Comparison of ENCODE assay signal across 16 cellular contexts in the genomic region with DNA sequence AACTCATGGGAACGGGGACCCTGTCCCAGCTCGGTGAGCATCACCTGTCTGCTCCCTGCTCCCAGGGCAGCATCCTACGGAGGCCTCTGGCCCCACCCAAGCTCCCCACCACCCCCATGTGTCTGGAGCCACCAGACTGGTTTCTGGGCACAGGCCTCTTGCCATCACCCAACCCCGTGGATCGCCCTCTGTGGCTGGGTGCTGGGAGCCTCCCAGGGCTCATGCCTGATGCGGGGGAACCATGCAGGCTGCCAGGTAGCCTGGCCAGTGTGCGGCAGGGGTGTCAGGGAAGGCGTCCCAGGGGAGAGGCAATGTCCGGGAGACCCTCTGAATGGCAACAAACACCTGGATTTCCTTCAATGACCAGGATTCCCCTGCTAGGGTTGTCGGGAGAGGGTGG. TPM values are rescaled to one million over a fixed set of nuclear protein-coding genes. Genes with fewer than 3 reads are reported as not detected.
A peak's percentile ranks its signal among the peaks of the same experiment; 100 is the strongest.
DNase-seq lines count a peak whose midpoint lies in the region; ATAC-seq lines count a peak whose summit lies in the region.
"Had no signal": no experiment of that assay in that cellular context is flagged by ENCODE, and none has a peak within 500 bp of the region (broad histone marks: within the 10 kb centered on the region; RNA-seq: fewer than 3 reads in every experiment).

No MANE protein-coding gene starts in this region.

- H2BK12ac ChIP-seq in neuronal stem cell (ENCODE audit: low read length): no peak overlapping the region

- no peak overlapping the region for H3K4me3 Mint-ChIP-seq in activated naive CD4-positive, alpha-beta T cell treated with anti-CD3 and anti-CD28 coated beads, Interleukin-2, amount 50 U/mL, for 24 hours
- H3K4me3 Mint-ChIP-seq: CD14-positive monocyte, H9 had no signal

- no peak overlapping the region for H2BK15ac ChIP-seq in neuronal stem cell (ENCODE audit: low read length)

- peak overlapping the region; percentile 21 for H3K9ac ChIP-seq in neuronal stem cell (ENCODE audit: low read depth, low read length, poor library complexity)

- no peak overlapping the region for H2BK120ac ChIP-seq in neuronal stem cell (ENCODE audit: low read depth, low read length)

- H3K4me2 ChIP-seq in neuronal stem cell (ENCODE audit: insufficient read depth, low read length, poor library complexity, severe bottlenecking): no peak overlapping the region
- H3K4me2 ChIP-seq: A549 had no signal

- H3K9me3 ChIP-seq in neuronal stem cell (replicated peaks in 1 of 2; ENCODE audit: control insufficient read depth in 2 of 2, insufficient read depth in 1 of 2, low read depth in 1 of 2, low read length in 2 of 2): peaks cover 0 to 1% of the 10 kb centered on the region in 2 donors
- H3K9me3 ChIP-seq: A549 had no signal

- no peak for DNase-seq in activated naive CD4-positive, alpha-beta T cell treated with anti-CD3 and anti-CD28 coated beads, Interleukin-2, amount 50 U/mL, for 16 hours
- DNase-seq in H7 (peak; percentile 39), neuronal stem cell (ENCODE audit: low spot score) (no peak), SKM-1 (lab: John Stamatoyannopoulos, UW; ENCODE audit: unreplicated experiment) (no peak)
- DNase-seq: DMS53, H9, IMR-90, NCI-H1930, NCI-H2171 treated with DMSO at 0.1 percent for 48 hours, NCI-H510A treated with DMSO at 0.1 percent for 48 hours, SHP77 treated with DMSO at 0.1 percent for 48 hours had no signal

- H3K4me3 ChIP-seq in H7 (ENCODE audit: insufficient read depth, low read depth, low read length): no peak overlapping the region
- no peak overlapping the region for H3K4me3 ChIP-seq in neuronal stem cell (ENCODE audit: low read length in 2 of 2)
- H3K4me3 ChIP-seq: A549 had no signal

- no peak for ATAC-seq in HG03175 (IDR thresholded peaks at IDR 0.05; ENCODE audit: unreplicated experiment)
- ATAC-seq: A549 had no signal

- no peak overlapping the region for H4K8ac ChIP-seq in neuronal stem cell (ENCODE audit: low read depth, low read length)

- H3K4ac ChIP-seq in neuronal stem cell (ENCODE audit: low read length): no peak overlapping the region

- H3K36me3 Mint-ChIP-seq in activated naive CD4-positive, alpha-beta T cell treated with anti-CD3 and anti-CD28 coated beads, Interleukin-2, amount 50 U/mL, for 24 hours: no peaks in the 10 kb centered on the region

- H3K4me1 ChIP-seq in neuronal stem cell (ENCODE audit: control insufficient read depth in 2 of 2, insufficient read depth in 1 of 2, low read depth in 1 of 2, low read length in 2 of 2): peaks cover 10 to 23% of the 10 kb centered on the region in 2 donors

- H2AK5ac ChIP-seq in neuronal stem cell (ENCODE audit: low read depth, low read length): no peak overlapping the region

- WGBS in neuronal stem cell (ENCODE audit: extremely low coverage in 2 of 2, insufficient read length in 2 of 2, insufficient replicate concordance in 1 of 2), 2 donors: no CpG with 5 or more reads among the region's 10 CpGs

- peak overlapping the region; percentile 68 for H3K27ac Mint-ChIP-seq in activated naive CD4-positive, alpha-beta T cell treated with anti-CD3 and anti-CD28 coated beads, Interleukin-2, amount 50 U/mL, for 24 hours

- H3K27me3 ChIP-seq in H7 (ENCODE audit: control insufficient read depth, insufficient read depth, low read length) (peaks cover 2% of the 10 kb centered on the region; the same call in 1 of the 2 replicates), neuronal stem cell (ENCODE audit: control insufficient read depth in 3 of 3, insufficient read depth in 3 of 3, low read depth in 1 of 3, low read length in 3 of 3) (no peaks in the 10 kb centered on the region)

- H3K36me3 ChIP-seq in H7 (replicated peaks; ENCODE audit: control insufficient read depth, insufficient read depth, low read length): no peaks in the 10 kb centered on the region; the same call in 1 of the 2 replicates
- H3K36me3 ChIP-seq in neuronal stem cell (replicated peaks in 1 of 2; ENCODE audit: control insufficient read depth in 2 of 2, insufficient read depth in 2 of 2, low read length in 2 of 2): peaks cover 3 to 21% of the 10 kb centered on the region in 2 donors

- H3K9me3 Mint-ChIP-seq in activated naive CD4-positive, alpha-beta T cell treated with anti-CD3 and anti-CD28 coated beads, Interleukin-2, amount 50 U/mL, for 24 hours: no peaks in the 10 kb centered on the region

- H3K23ac ChIP-seq in neuronal stem cell (ENCODE audit: low read depth, low read length, poor library complexity): peak overlapping the region; percentile 65

- H3K4me1 Mint-ChIP-seq in activated naive CD4-positive, alpha-beta T cell treated with anti-CD3 and anti-CD28 coated beads, Interleukin-2, amount 50 U/mL, for 24 hours: peaks cover 23% of the 10 kb centered on the region

- H3K18ac ChIP-seq in neuronal stem cell (ENCODE audit: low read length): no peak overlapping the region

- no peak overlapping the region for H2AFZ ChIP-seq in neuronal stem cell (ENCODE audit: low read length)

- no peak overlapping the region for H3K27ac ChIP-seq in neuronal stem cell (replicated peaks; ENCODE audit: low read length)
- H3K27ac ChIP-seq: A549 had no signal

- H3K27me3 Mint-ChIP-seq in activated naive CD4-positive, alpha-beta T cell treated with anti-CD3 and anti-CD28 coated beads, Interleukin-2, amount 50 U/mL, for 24 hours: no peaks in the 10 kb centered on the region

- peaks cover 17% of the 10 kb centered on the region for H3K79me1 ChIP-seq in neuronal stem cell (ENCODE audit: low read depth, low read length)

- H2BK5ac ChIP-seq in neuronal stem cell (ENCODE audit: low read length): peak overlapping the region; percentile 75

- no peak overlapping the region for H4K91ac ChIP-seq in neuronal stem cell (ENCODE audit: low read depth, low read length, poor library complexity)

- H3K14ac ChIP-seq in neuronal stem cell (ENCODE audit: low read length): no peak overlapping the region

RNA-seq across cellular contexts. Expression of a gene that starts 2.7 kb away (rescaled TPM):
- total RNA-seq in H7 (2014; rRNA removed; shearing (Covaris generic)): 53.1 and 71.4 TPM in 2 replicates
- polyA plus RNA-seq in neuronal stem cell (2013, experiment 1 of 2): 15.2 TPM
- 18.0 TPM for polyA plus RNA-seq in neuronal stem cell (2013, experiment 2 of 2)

RNA-seq across cellular contexts. Expression of a gene that starts 3.2 kb away (rescaled TPM):
- 12.0 and 16.2 TPM in 2 replicates for total RNA-seq in H7 (2014; rRNA removed; shearing (Covaris generic))
- polyA plus RNA-seq in neuronal stem cell (2013, experiment 1 of 2): 35.3 TPM
- polyA plus RNA-seq in neuronal stem cell (2013, experiment 2 of 2): 35.0 TPM

RNA-seq across cellular contexts. Expression of a gene that starts 12.5 kb away (rescaled TPM):
- 1,318 and 1,675 TPM in 2 replicates for total RNA-seq in H7 (2014; rRNA removed; shearing (Covaris generic))
- 2,051 TPM for polyA plus RNA-seq in neuronal stem cell (2013, experiment 1 of 2)
- 2,023 TPM for polyA plus RNA-seq in neuronal stem cell (2013, experiment 2 of 2)

RNA-seq across cellular contexts. Expression of a gene that starts 42.3 kb away (rescaled TPM):
- 119 and 126 TPM in 2 replicates for total RNA-seq in H7 (2014; rRNA removed; shearing (Covaris generic))
- 27.6 TPM for polyA plus RNA-seq in neuronal stem cell (2013, experiment 1 of 2)
- polyA plus RNA-seq in neuronal stem cell (2013, experiment 2 of 2): 26.7 TPM

RNA-seq across cellular contexts. Expression of a gene that starts 42.8 kb away (rescaled TPM):
- 0.03 TPM in 1 of 2 replicates, not detected in the other for total RNA-seq in H7 (2014; rRNA removed; shearing (Covaris generic))
- 0.03 TPM for polyA plus RNA-seq in neuronal stem cell (2013, experiment 1 of 2)
- polyA plus RNA-seq in neuronal stem cell (2013, experiment 2 of 2): not detected
- total RNA-seq: H9, IMR-90, LHCN-M2 had no signal
- polyA plus RNA-seq: CD14-positive monocyte, IMR-90 had no signal
